ENCODE assay signal across 7 cellular contexts in the genomic region with DNA sequence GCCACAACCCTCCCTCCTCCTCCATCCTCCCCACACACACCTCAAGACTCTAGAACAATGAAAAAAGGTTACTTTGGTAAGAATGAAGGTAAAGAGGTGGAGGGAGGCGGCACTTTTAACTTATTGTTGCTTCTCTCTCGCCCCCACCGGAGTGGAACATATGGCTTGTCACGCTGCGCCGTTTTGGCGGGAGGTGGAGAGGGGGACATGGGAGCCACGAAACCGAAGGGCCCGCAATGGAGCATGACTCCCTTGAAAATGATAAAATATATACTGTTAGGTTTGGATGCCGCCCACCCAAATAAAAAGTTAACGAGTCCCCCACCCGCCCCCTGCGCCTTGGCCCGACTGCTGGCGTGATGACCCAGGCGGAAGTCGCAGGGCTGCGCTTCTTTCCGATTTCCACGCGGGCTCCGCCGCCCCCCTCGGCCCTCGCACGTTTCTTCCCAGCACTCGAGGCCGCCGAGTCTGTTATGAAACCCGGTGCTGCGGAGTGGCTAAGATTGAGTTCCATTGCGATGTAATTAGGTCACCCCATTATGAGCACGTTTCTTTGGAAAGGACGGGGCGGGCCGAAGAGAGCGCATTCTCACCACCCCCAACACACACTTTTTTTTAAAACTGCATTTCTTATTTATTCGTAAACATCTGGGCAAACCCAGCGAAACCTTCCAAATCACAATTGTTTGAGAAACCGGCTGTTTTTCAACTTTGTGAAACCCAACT. TPM values are rescaled to one million over a fixed set of nuclear protein-coding genes. Genes with fewer than 3 reads are reported as not detected.
DNase-seq lines count a peak whose midpoint lies in the region; ATAC-seq and TF ChIP-seq lines count a peak whose summit lies in the region.

No MANE protein-coding gene starts in this region.

- H3K4me1 Mint-ChIP-seq in activated T-cell treated with anti-CD3 and anti-CD28 coated beads, Interleukin-2, amount 50 U/mL, for 72 hours (ENCODE audit: low read depth): peaks cover 54% of the 10 kb centered on the region
- peaks cover 17% of the 10 kb centered on the region for H3K4me1 Mint-ChIP-seq in nephron

- peaks cover 0 to 3% of the 10 kb centered on the region in 2 donors for H3K9me3 Mint-ChIP-seq in activated T-cell treated with anti-CD3 and anti-CD28 coated beads, Interleukin-2, amount 50 U/mL, for 72 hours
- H3K9me3 Mint-ChIP-seq in nephron: peaks cover 3% of the 10 kb centered on the region

- H3K9ac ChIP-seq in stomach smooth muscle (ENCODE audit: low read length in 2 of 2): peak overlapping the region; percentile 96 to 100

- in situ Hi-C loops in GM13977 (cut with MboI; ENCODE audit: low pct_unique_long_range_greater_than_20kb, low sequenced_read_pairs, unreplicated experiment): no loop called here

- DNase-seq in GM13977 (ENCODE audit: low spot score) (peak; percentile 67), NCI-H69 (lab: John Stamatoyannopoulos, UW) (peak; percentile 66), fibroblast of gingiva (ENCODE audit: low read depth) (peak; percentile 98)
- peak; percentile 86 to 87 for DNase-seq in activated T-cell treated with anti-CD3 and anti-CD28 coated beads, Interleukin-2, amount 50 U/mL, for 72 hours

- H3K27ac Mint-ChIP-seq in activated T-cell treated with anti-CD3 and anti-CD28 coated beads, Interleukin-2, amount 50 U/mL, for 72 hours: peak overlapping the region; percentile 98
- peak overlapping the region; percentile 97 to 100 (median 100) for H3K27ac Mint-ChIP-seq in nephron

- H3K4me1 ChIP-seq in stomach smooth muscle (ENCODE audit: control insufficient read depth, insufficient read depth, low read length): peaks cover 21% of the 10 kb centered on the region

- H3K9me3 ChIP-seq in stomach smooth muscle (ENCODE audit: control insufficient read depth in 2 of 2, low read length in 2 of 2): no peaks in the 10 kb centered on the region

- H3K4me3 Mint-ChIP-seq in activated T-cell treated with anti-CD3 and anti-CD28 coated beads, Interleukin-2, amount 50 U/mL, for 72 hours: peak overlapping the region; percentile 91 to 96
- H3K4me3 Mint-ChIP-seq in nephron: peak overlapping the region; percentile 99 to 100 (median 99)

- H3K36me3 ChIP-seq in stomach smooth muscle (ENCODE audit: control insufficient read depth in 2 of 2, insufficient read depth in 2 of 2, low read length in 2 of 2): peaks cover 26 to 31% of the 10 kb centered on the region in 2 donors

- H3K4me3 ChIP-seq in stomach smooth muscle (ENCODE audit: low read length in 2 of 2): peak overlapping the region; percentile 78 to 83

- H3K36me3 Mint-ChIP-seq in activated T-cell treated with anti-CD3 and anti-CD28 coated beads, Interleukin-2, amount 50 U/mL, for 72 hours (ENCODE audit: insufficient read depth in 2 of 2): peaks cover 23 to 30% of the 10 kb centered on the region in 2 donors
- peaks cover 36% of the 10 kb centered on the region for H3K36me3 Mint-ChIP-seq in nephron (ENCODE audit: low read depth)

- no peaks in the 10 kb centered on the region for H3K27me3 Mint-ChIP-seq in activated T-cell treated with anti-CD3 and anti-CD28 coated beads, Interleukin-2, amount 50 U/mL, for 72 hours (ENCODE audit: low read depth)
- peaks cover 7% of the 10 kb centered on the region for H3K27me3 Mint-ChIP-seq in nephron (ENCODE audit: low read depth)

- peak; percentile 24 to 33 for ATAC-seq in activated T-cell treated with anti-CD3 and anti-CD28 coated beads, Interleukin-2, amount 50 U/mL, for 72 hours (replicated peaks in 1 of 2)
- ATAC-seq in HG03108 (IDR thresholded peaks at IDR 0.05; ENCODE audit: unreplicated experiment): no peak

- H3K27ac ChIP-seq in stomach smooth muscle (ENCODE audit: low read length): peak overlapping the region; percentile 100

- TF ChIP-seq CTCF in GM13977 (IDR thresholded peaks at IDR 0.05; ENCODE audit: extremely low read depth, insufficient read depth, missing control alignments) (no peak), nephron (IDR thresholded peaks at IDR 0.05; ENCODE audit: unreplicated experiment in 3 of 3) (no peak)

- H3K27me3 ChIP-seq in stomach smooth muscle (ENCODE audit: control insufficient read depth in 1 of 2, insufficient read depth in 2 of 2, low read length in 2 of 2): no peaks in the 10 kb centered on the region

RNA-seq across cellular contexts. Expression of gene ZFP36L1, which starts 1.4 kb away (rescaled TPM):
- total RNA-seq in activated T-cell treated with anti-CD3 and anti-CD28 coated beads, Interleukin-2, amount 50 U/mL, for 72 hours: 10 to 100 TPM; 95.0 TPM
